In genomic region chr6:137155830-137156229, GRCh38 we compare ENCODE assay signal across 10 cellular contexts. TPM values are rescaled to one million over a fixed set of nuclear protein-coding genes. Genes with fewer than 3 reads are reported as not detected.
DNase-seq lines count a peak whose midpoint lies in the region; ATAC-seq, FAIRE-seq and TF ChIP-seq lines count a peak whose summit lies in the region.
"Had no signal": no experiment of that assay in that cellular context is flagged by ENCODE, and none has a peak within 500 bp of the region (broad histone marks: within the 10 kb centered on the region; RNA-seq: fewer than 3 reads in every experiment).

No MANE protein-coding gene starts in this region.

- H3K9ac ChIP-seq in GM23248 (no peak overlapping the region), fibroblast of lung (ENCODE audit: insufficient read depth, low read length) (no peak overlapping the region)

- FAIRE-seq in HTR-8/SVneo (lab: Jason Lieb, UNC): no peak

- H3K4me2 ChIP-seq in GM23248 (ENCODE audit: unreplicated experiment) (no peak overlapping the region), fibroblast of lung (ENCODE audit: extremely low read depth, insufficient read depth, low read length) (no peak overlapping the region)

- no peak overlapping the region for H3K27ac ChIP-seq in GM23248
- H3K27ac ChIP-seq in fibroblast of lung (ENCODE audit: insufficient read depth, low read length): no peak overlapping the region
- H3K27ac ChIP-seq: esophagus muscularis mucosa had no signal

- H3K9me2 ChIP-seq in GM23248 (ENCODE audit: insufficient read depth): no peaks in the 10 kb centered on the region

- in situ Hi-C loops in GM23248 (cut with MboI): no loop called here

- TF ChIP-seq CTCF in fibroblast of lung (conservative IDR thresholded peaks at IDR 0.05 in 1 of 2, IDR thresholded peaks at IDR 0.05 in 1 of 2; ENCODE audit: low read depth in 1 of 2, low read length in 2 of 2): no peak

- 56 to 63% methylated on average over 2 of the region's 2 CpGs for WGBS in GM23248 (ENCODE audit: low coverage in 1 of 2, low lambda C conversion rate in 2 of 2, missing lambda C conversion rate in 2 of 2), 2 experiments

- intact Hi-C loops in posterior vena cava (cut with DNase I): loop anchor here in 1 of 2 donors (2.0 kb wide), 1 partner anchor 77 kb away; no protein-coding TSS in a partner anchor

- H3K79me2 ChIP-seq in GM23248 (ENCODE audit: insufficient read depth) (no peaks in the 10 kb centered on the region), fibroblast of lung (ENCODE audit: control insufficient read depth, insufficient read depth, low read length) (no peaks in the 10 kb centered on the region)

- ATAC-seq in HG03175 (IDR thresholded peaks at IDR 0.05; ENCODE audit: unreplicated experiment): no peak
- ATAC-seq: Panc1 had no signal

- DNase-seq in CD1c-positive myeloid dendritic cell (ENCODE audit: extremely low spot score): peak; percentile 67
- DNase-seq in GM23248: peak; percentile 64
- DNase-seq in SKM-1 treated with dmso at 0.1 percent for 144 hours (lab: John Stamatoyannopoulos, UW; ENCODE audit: unreplicated experiment): peak; percentile 88
- DNase-seq in fibroblast of lung (ENCODE audit: low read depth in 2 of 2): peak; percentile 6 to 74
- no peak for DNase-seq in posterior vena cava (ENCODE audit: low spot score)
- DNase-seq in HTR-8/SVneo (ENCODE audit: insufficient read length, low spot score): no peak
- DNase-seq in NCI-H1930 (lab: John Stamatoyannopoulos, UW): no peak

- H3K9me3 ChIP-seq in GM23248 (ENCODE audit: low read depth): no peaks in the 10 kb centered on the region
- no peaks in the 10 kb centered on the region for H3K9me3 ChIP-seq in fibroblast of lung (ENCODE audit: control insufficient read depth, insufficient read depth, low read depth, low read length)
- H3K9me3 ChIP-seq: esophagus muscularis mucosa had no signal

- no peaks in the 10 kb centered on the region for H3K36me3 ChIP-seq in GM23248 (ENCODE audit: low read depth)
- H3K36me3 ChIP-seq in fibroblast of lung (ENCODE audit: control insufficient read depth, insufficient read depth, low read length): no peaks in the 10 kb centered on the region
- H3K36me3 ChIP-seq: esophagus muscularis mucosa had no signal

- peaks cover 5% of the 10 kb centered on the region; the same call in 1 of the 2 replicates for H3F3A ChIP-seq in GM23248 (ENCODE audit: insufficient read depth)

- H2AFZ ChIP-seq in GM23248 (no peak overlapping the region), fibroblast of lung (ENCODE audit: low read length) (no peak overlapping the region)

- H3K4me3 ChIP-seq in GM23248 (no peak overlapping the region), fibroblast of lung (replicated peaks in 1 of 4; ENCODE audit: control extremely low read depth in 1 of 4, insufficient read depth in 1 of 4, low read depth in 3 of 4, low read length in 4 of 4) (no peak overlapping the region)
- H3K4me3 ChIP-seq: esophagus muscularis mucosa had no signal

- peaks cover 11% of the 10 kb centered on the region; the same call in 1 of the 2 replicates for H3K27me3 ChIP-seq in GM23248 (replicated peaks; ENCODE audit: insufficient read depth)
- H3K27me3 ChIP-seq in fibroblast of lung (ENCODE audit: control insufficient read depth, insufficient read depth, low read length): no peaks in the 10 kb centered on the region
- H3K27me3 ChIP-seq: esophagus muscularis mucosa had no signal

- H4K20me1 ChIP-seq in GM23248 (ENCODE audit: insufficient read depth) (no peaks in the 10 kb centered on the region), fibroblast of lung (ENCODE audit: control insufficient read depth, extremely low read depth, insufficient read depth, low read length) (no peaks in the 10 kb centered on the region)

- H3K4me1 ChIP-seq in GM23248 (ENCODE audit: insufficient read depth) (no peaks in the 10 kb centered on the region), fibroblast of lung (ENCODE audit: control insufficient read depth, extremely low read depth, insufficient read depth, low read length) (no peaks in the 10 kb centered on the region)

RNA-seq across cellular contexts. Expression of gene IL22RA2, which starts 17.6 kb away (rescaled TPM):
- total RNA-seq in GM23248 (2014; rRNA removed; shearing (Covaris generic)): not detected in 2 replicates
- polyA plus RNA-seq in GM23248 (2016; fragmentation: Nextera tagmentation; extraction: Ambion mirVana) (not detected in 2 replicates), fibroblast of lung (not detected in 2 replicates)
- total RNA-seq in fibroblast of lung (not detected in 2 replicates), posterior vena cava (not detected)
- polyA plus RNA-seq in fibroblast of lung (2012): not detected in 2 replicates
- polyA minus RNA-seq in fibroblast of lung (ENCODE audit: low replicate concordance): not detected in 2 replicates
- total RNA-seq: esophagus muscularis mucosa had no signal

Comparison
In these comparisons a context has a peak if more than half of its experiments do, and no peak if none do; other contexts are left out.
1. DNase-seq: peak in CD1c-positive myeloid dendritic cell (single experiment), GM23248 (single experiment), SKM-1 treated with dmso at 0.1 percent for 144 hours (single experiment) and fibroblast of lung (2 of 2); none in posterior vena cava (single experiment), HTR-8/SVneo (single experiment) and NCI-H1930 (0 of 2).